8 cellular contexts compared by ENCODE assay signal in genomic region chr20:33992923-33993799, GRCh38. TPM values are rescaled to one million over a fixed set of nuclear protein-coding genes. Genes with fewer than 3 reads are reported as not detected.
A peak's percentile ranks its signal among the peaks of the same experiment; 100 is the strongest.
DNase-seq lines count a peak whose midpoint lies in the region; ATAC-seq and TF ChIP-seq lines count a peak whose summit lies in the region.

No MANE protein-coding gene starts in this region.

- H3K79me1 ChIP-seq in mesendoderm (ENCODE audit: low read length), result peaks cover 24% of the 10 kb centered on the region

- H3K27me3 ChIP-seq in HUES48 (ENCODE audit: control insufficient read depth, insufficient read depth, low read length), result no peaks in the 10 kb centered on the region
- H3K27me3 ChIP-seq in NT2/D1 (ENCODE audit: insufficient read depth, insufficient read length), result no peaks in the 10 kb centered on the region
- H3K27me3 ChIP-seq in endocrine pancreas (ENCODE audit: control insufficient read depth, insufficient read depth, low read length), result no peaks in the 10 kb centered on the region
- H3K27me3 ChIP-seq in mesendoderm (ENCODE audit: insufficient read depth, low read length, poor library complexity), result no peaks in the 10 kb centered on the region

- H3K9me3 ChIP-seq in HUES48 (ENCODE audit: control insufficient read depth, insufficient read depth, low read length), result no peaks in the 10 kb centered on the region
- no peaks in the 10 kb centered on the region for H3K9me3 ChIP-seq in NT2/D1 (ENCODE audit: insufficient read depth, low read length)
- no peaks in the 10 kb centered on the region for H3K9me3 ChIP-seq in endocrine pancreas (ENCODE audit: control insufficient read depth, low read length)

- peaks cover 12% of the 10 kb centered on the region for H3K4me1 ChIP-seq in HUES48 (ENCODE audit: control insufficient read depth, insufficient read depth, low read length)
- peaks cover 6% of the 10 kb centered on the region for H3K4me1 ChIP-seq in NT2/D1 (ENCODE audit: insufficient read depth, insufficient read length)
- H3K4me1 ChIP-seq in endocrine pancreas (ENCODE audit: control insufficient read depth, insufficient read depth, low read length), result peaks cover 10% of the 10 kb centered on the region
- H3K4me1 ChIP-seq in mesendoderm (ENCODE audit: control insufficient read depth, low read depth, low read length), result peaks cover 11% of the 10 kb centered on the region

- H3K9me3 Mint-ChIP-seq in Calu3 (ENCODE audit: low read depth, unreplicated experiment), result no peaks in the 10 kb centered on the region

- H3K27ac ChIP-seq in HUES48 (ENCODE audit: low read depth, low read length) (peak overlapping the region; percentile 99), mesendoderm (ENCODE audit: low read depth, low read length) (peak overlapping the region; percentile 96)

- peak overlapping the region; percentile 90 for H3K4me2 ChIP-seq in mesendoderm (ENCODE audit: low read length)

- H3K4me3 ChIP-seq in HUES48 (ENCODE audit: low read depth, low read length) (peak overlapping the region; percentile 89), NT2/D1 (ENCODE audit: insufficient read length, low read depth) (peak overlapping the region; percentile 92), endocrine pancreas (ENCODE audit: control insufficient read depth, insufficient read depth, low read length) (peak overlapping the region; percentile 91), mesendoderm (ENCODE audit: low read length) (peak overlapping the region; percentile 71)

- H4K8ac ChIP-seq in mesendoderm (ENCODE audit: low read depth, low read length), result no peak overlapping the region

- peak; percentile 100 for DNase-seq in Calu3
- DNase-seq in NT2/D1 (ENCODE audit: low read depth, low spot score), result peak; percentile 99
- DNase-seq in activated CD8-positive, alpha-beta memory T cell treated with anti-CD3 and anti-CD28 coated beads, Interleukin-2, amount 50 U/mL, for 24 hours (ENCODE audit: extremely low read depth), result peak; percentile 98
- peak; percentile 99 for DNase-seq in mesendoderm
- peak; percentile 98 for DNase-seq in stimulated activated CD8-positive, alpha-beta memory T cell treated with anti-CD3 and anti-CD28 coated beads, Interleukin-12 subunit alpha, Interleukin-12 subunit beta, amount 100 ng/mL, for 4 hours (ENCODE audit: low read depth)

- WGBS in mesendoderm (ENCODE audit: extremely low coverage, insufficient coverage, low lambda C conversion rate), result no CpG with 5 or more reads among the region's 49 CpGs

- peaks cover 40% of the 10 kb centered on the region for H3K79me2 ChIP-seq in mesendoderm (ENCODE audit: control insufficient read depth, insufficient read depth, low read length)

- no peak for TF ChIP-seq CTCF in Calu3 (IDR thresholded peaks at IDR 0.05; ENCODE audit: unreplicated experiment)

- H3K4ac ChIP-seq in mesendoderm (ENCODE audit: low read depth, low read length), result no peak overlapping the region

- peak; percentile 75 for ATAC-seq in GM21423 (IDR thresholded peaks at IDR 0.05; ENCODE audit: unreplicated experiment)

- peak overlapping the region; percentile 88 for H3K56ac ChIP-seq in mesendoderm (ENCODE audit: low read length)

- BruUV-seq in Calu3 (replicated peaks; lab: Mats Ljungman, UMichigan), result no TSS peak

- no peaks in the 10 kb centered on the region for H3K36me3 ChIP-seq in HUES48 (ENCODE audit: control insufficient read depth, insufficient read depth, low read length)
- H3K36me3 ChIP-seq in NT2/D1 (ENCODE audit: insufficient read depth, insufficient read length, low read length), result peaks cover 11% of the 10 kb centered on the region
- no peaks in the 10 kb centered on the region for H3K36me3 ChIP-seq in endocrine pancreas (ENCODE audit: control insufficient read depth, insufficient read depth, low read length)
- H3K36me3 ChIP-seq in mesendoderm (ENCODE audit: control insufficient read depth, insufficient read depth, low read length), result no peaks in the 10 kb centered on the region

- H3K23ac ChIP-seq in mesendoderm (ENCODE audit: low read length), result no peak overlapping the region

- no peaks in the 10 kb centered on the region for H3K27me3 Mint-ChIP-seq in Calu3 (ENCODE audit: unreplicated experiment)

- peak overlapping the region; percentile 82 for H3K27ac Mint-ChIP-seq in Calu3 (ENCODE audit: unreplicated experiment)

- no peak overlapping the region for H2BK15ac ChIP-seq in mesendoderm (replicated peaks; ENCODE audit: low read depth)

- H2BK5ac ChIP-seq in mesendoderm (ENCODE audit: low read length), result no peak overlapping the region

- peak overlapping the region; percentile 82 for H3K4me3 Mint-ChIP-seq in Calu3 (ENCODE audit: low read depth, unreplicated experiment)

- H3K9ac ChIP-seq in HUES48 (ENCODE audit: low read depth, low read length), result peak overlapping the region; percentile 95
- peak overlapping the region; percentile 95 for H3K9ac ChIP-seq in NT2/D1 (ENCODE audit: insufficient read length, low read depth)
- H3K9ac ChIP-seq in endocrine pancreas (ENCODE audit: control insufficient read depth, insufficient read depth, low read length), result peak overlapping the region; percentile 89
- H3K9ac ChIP-seq in mesendoderm (ENCODE audit: low read length), result peak overlapping the region; percentile 95

- intact Hi-C loops in Calu3 (cut with micrococcal nuclease; ENCODE audit: unreplicated experiment), result loop anchor here (5.0 kb wide), 1 partner anchor 196 kb away; no protein-coding TSS in a partner anchor

- no peak overlapping the region for H2AK5ac ChIP-seq in mesendoderm (ENCODE audit: low read length)

- H3K36me3 Mint-ChIP-seq in Calu3 (ENCODE audit: insufficient read depth, unreplicated experiment), result peaks cover 54% of the 10 kb centered on the region

- no peak overlapping the region for H2BK120ac ChIP-seq in mesendoderm (ENCODE audit: low read depth, low read length)

- H4K5ac ChIP-seq in mesendoderm (ENCODE audit: low read length), result no peak overlapping the region

- CTCF ChIA-PET in Calu3 (lab: Charles Lee), result interaction anchor here (0.6 to 2.0 kb wide), 26 partner anchors 11 to 1446 kb away, joined by 3 to 11 read pairs (median 3); partner anchors contain the start of gene EIF2S2

- peaks cover 43% of the 10 kb centered on the region for H3K4me1 Mint-ChIP-seq in Calu3 (ENCODE audit: low read depth, unreplicated experiment)

- H3K18ac ChIP-seq in mesendoderm (ENCODE audit: low read length), result peak overlapping the region; percentile 97

RNA-seq across cellular contexts. Expression of gene RALY, which starts 0.6 kb away (rescaled TPM):
- total RNA-seq in Calu3 (2022), result 253 and 275 TPM in 2 replicates
- polyA plus RNA-seq in mesendoderm (2013, experiment 1 of 2), result 107 TPM
- 107 TPM for polyA plus RNA-seq in mesendoderm (2013, experiment 2 of 2)

Comparison
In these comparisons a context has a peak if more than half of its experiments do, and no peak if none do; other contexts are left out.
1. Peak in every context shown above with its lines: DNase-seq, ATAC-seq, H3K4me3 ChIP-seq and H3K27ac ChIP-seq.